Comparison of ENCODE assay signal across 26 cellular contexts in the genomic region with DNA sequence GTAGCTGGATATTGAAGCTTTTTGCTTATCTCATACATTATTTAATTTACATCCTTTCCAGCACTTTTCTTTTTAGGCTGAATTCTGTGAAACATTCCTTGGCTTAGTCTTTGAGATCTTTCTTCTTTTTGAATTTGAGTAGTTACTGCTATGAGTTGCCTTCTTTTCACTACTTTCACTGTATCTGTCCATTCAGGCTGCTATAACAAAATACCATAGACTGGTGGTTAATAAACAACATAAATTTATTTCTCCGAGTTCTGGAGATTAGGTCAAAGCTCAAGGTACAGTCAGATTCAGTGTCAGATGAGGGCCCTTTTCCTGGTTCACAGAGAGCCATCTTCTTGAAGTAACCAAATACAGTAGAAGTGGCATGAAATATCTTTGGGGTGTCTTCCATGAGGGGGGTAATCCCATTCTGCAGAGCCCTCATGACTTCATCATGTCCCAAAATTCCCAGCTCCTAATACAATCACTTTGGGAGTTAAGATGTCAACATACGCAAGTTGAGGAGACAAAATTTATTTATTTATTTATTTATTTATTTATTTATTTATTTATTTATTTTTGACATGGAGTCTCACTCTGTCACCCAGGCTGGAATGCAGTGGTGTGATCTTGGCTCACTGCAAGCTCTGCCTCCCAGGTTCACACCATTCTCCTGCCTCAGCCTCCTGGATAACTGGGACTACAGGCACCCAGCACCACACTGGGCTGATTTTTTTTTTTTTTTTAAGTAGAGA. TPM values are rescaled to one million over a fixed set of nuclear protein-coding genes. Genes with fewer than 3 reads are reported as not detected.
DNase-seq lines count a peak whose midpoint lies in the region; ATAC-seq, FAIRE-seq and TF ChIP-seq lines count a peak whose summit lies in the region.
"Had no signal": no experiment of that assay in that cellular context is flagged by ENCODE, and none has a peak within 500 bp of the region (broad histone marks: within the 10 kb centered on the region; RNA-seq: fewer than 3 reads in every experiment).

No MANE protein-coding gene starts in this region.

- FAIRE-seq in HepG2 (lab: Jason Lieb, UNC): no peak
- FAIRE-seq: GM12878, GM12892, GM18507 had no signal

- peaks cover 36% of the 10 kb centered on the region for H3K9me3 ChIP-seq in HepG2 (ENCODE audit: low read length)
- H3K9me3 ChIP-seq in right lobe of liver: peaks cover 0 to 29% (median 8%) of the 10 kb centered on the region in 4 donors
- H3K9me3 ChIP-seq in adipocyte (ENCODE audit: control insufficient read depth, low read length): peaks cover 58% of the 10 kb centered on the region
- peaks cover 0 to 19% of the 10 kb centered on the region in 2 donors for H3K9me3 ChIP-seq in ovary
- H3K9me3 ChIP-seq: BE2C had no signal

- H2AFZ ChIP-seq in HepG2 (ENCODE audit: low read length): no peak overlapping the region

- ATAC-seq in HepG2 (no peak), right lobe of liver (no peak), GM21367 (IDR thresholded peaks at IDR 0.05; ENCODE audit: unreplicated experiment) (no peak)
- ATAC-seq: GM12878 had no signal

- H3K27ac Mint-ChIP-seq in endothelial cell (ENCODE audit: unreplicated experiment): no peak overlapping the region
- H3K27ac Mint-ChIP-seq: CD14-positive monocyte; CD4-positive, alpha-beta memory T cell; CD8-positive, alpha-beta memory T cell had no signal

- POLR2A ChIA-PET in HepG2 (lab: Yijun Ruan, JAX): no interaction called here

- TF ChIP-seq POLR2A in HepG2 (IDR thresholded peaks at IDR 0.05; ENCODE audit: insufficient read depth in 1 of 2, low read depth in 2 of 2, low read length in 2 of 2): no peak
- TF ChIP-seq POLR2A in right lobe of liver (IDR thresholded peaks at IDR 0.05): no peak
- TF ChIP-seq POLR2A in ovary (IDR thresholded peaks at IDR 0.05): no peak

- H3K79me2 ChIP-seq in HepG2 (ENCODE audit: insufficient read depth, low read length): no peaks in the 10 kb centered on the region

- H3K36me3 ChIP-seq in HepG2 (replicated peaks in 1 of 2; ENCODE audit: control insufficient read depth in 1 of 2, insufficient read depth in 2 of 2, low read length in 2 of 2) (peaks cover 0 to 4% of the 10 kb centered on the region in 2 experiments; a peak in 2 of 5 replicates), right lobe of liver (no peaks in the 10 kb centered on the region), adipocyte (ENCODE audit: control insufficient read depth, insufficient read depth, low read length, severe bottlenecking) (peaks cover 18% of the 10 kb centered on the region), ovary (no peaks in the 10 kb centered on the region)
- H3K36me3 ChIP-seq: BE2C had no signal

- H3K4me3 Mint-ChIP-seq in endothelial cell (ENCODE audit: unreplicated experiment): peak overlapping the region; percentile 38
- H3K4me3 Mint-ChIP-seq: CD14-positive monocyte; CD4-positive, alpha-beta memory T cell; CD4-positive, CD25-positive, alpha-beta regulatory T cell; CD8-positive, alpha-beta memory T cell had no signal

- H3K4me2 ChIP-seq in HepG2 (ENCODE audit: low read depth, low read length): no peak overlapping the region
- H3K4me2 ChIP-seq: BLaER1 had no signal

- no TSS peak for BruUV-seq in HepG2 (replicated peaks; lab: Mats Ljungman, UMichigan)

- CTCF ChIA-PET in HepG2 (lab: Yijun Ruan, JAX; ENCODE audit: low intra/inter-chr PET ratio, low total read pairs): no interaction called here

- H4K20me1 ChIP-seq in HepG2 (ENCODE audit: insufficient read depth, low read length): no peaks in the 10 kb centered on the region
- H4K20me1 ChIP-seq: BLaER1 had no signal

- intact Hi-C loops in HepG2 (cut with micrococcal nuclease; ENCODE audit: unreplicated experiment): no loop called here
- intact Hi-C loops in right lobe of liver (cut with DNase I): no loop called here
- intact Hi-C loops in ovary (cut with DNase I): no loop called here

- WGBS in HepG2 (ENCODE audit: low lambda C conversion rate): 67% methylated on average over 2 of the region's 2 CpGs
- 67% methylated on average over 1 of the region's 2 CpGs for WGBS in right lobe of liver (ENCODE audit: insufficient coverage, low coverage, low lambda C conversion rate, missing lambda C conversion rate)
- 90 to 96% (median 96%) methylated on average over 2 of the region's 2 CpGs for WGBS in ovary, 3 donors

- H3K36me3 Mint-ChIP-seq in endothelial cell (ENCODE audit: low read depth, unreplicated experiment): peaks cover 35% of the 10 kb centered on the region

- no peak overlapping the region for H3K9ac ChIP-seq in HepG2 (ENCODE audit: insufficient read depth, low read depth, low read length)
- no peak overlapping the region for H3K9ac ChIP-seq in adipocyte (ENCODE audit: low read length)
- H3K9ac ChIP-seq: BLaER1 had no signal

- in situ Hi-C loops in HepG2 (cut with HindIII; ENCODE audit: extremely low pct_ligation_motif_present, low pct_unique_long_range_greater_than_20kb): no loop called here

- H3K4me1 ChIP-seq in HepG2 (ENCODE audit: insufficient read depth, low read length) (no peaks in the 10 kb centered on the region), right lobe of liver (no peaks in the 10 kb centered on the region), adipocyte (ENCODE audit: control insufficient read depth, insufficient read depth, low read length) (no peaks in the 10 kb centered on the region), ovary (ENCODE audit: insufficient read depth) (no peaks in the 10 kb centered on the region)
- H3K4me1 ChIP-seq: BE2C, BLaER1 had no signal

- H3K27me3 ChIP-seq in HepG2 (ENCODE audit: control insufficient read depth in 1 of 2, insufficient read depth in 2 of 2, low read length in 2 of 2) (no peaks in the 10 kb centered on the region), right lobe of liver (no peaks in the 10 kb centered on the region), adipocyte (replicated peaks; ENCODE audit: control insufficient read depth, insufficient read depth, low read length) (no peaks in the 10 kb centered on the region), ovary (no peaks in the 10 kb centered on the region)
- H3K27me3 ChIP-seq: BE2C, BLaER1 had no signal

- TF ChIP-seq CTCF in HepG2 (CRISPR knock-in tag; IDR thresholded peaks at IDR 0.05) (no peak), right lobe of liver (IDR thresholded peaks at IDR 0.05) (no peak), endothelial cell (IDR thresholded peaks at IDR 0.05; ENCODE audit: unreplicated experiment) (no peak), ovary (IDR thresholded peaks at IDR 0.05) (no peak)

- TF ChIP-seq EP300 in HepG2 (IDR thresholded peaks at IDR 0.05; ENCODE audit: low read depth in 2 of 2, low read length in 2 of 2) (no peak), HepG2 (CRISPR knock-in tag; IDR thresholded peaks at IDR 0.05; ENCODE audit: borderline replicate concordance) (no peak), ovary (IDR thresholded peaks at IDR 0.05) (no peak)

- no peak overlapping the region for H3K4me3 ChIP-seq in HepG2 (replicated peaks in 1 of 3; ENCODE audit: insufficient read depth in 1 of 3, low read depth in 2 of 3, low read length in 3 of 3)
- H3K4me3 ChIP-seq in right lobe of liver: no peak overlapping the region
- H3K4me3 ChIP-seq in adipocyte (ENCODE audit: low read length): peak overlapping the region; percentile 27
- no peak overlapping the region for H3K4me3 ChIP-seq in ovary
- H3K4me3 ChIP-seq: BLaER1, GM12878 had no signal

- no peak for TF ChIP-seq RAD21 in HepG2 (CRISPR knock-in tag; IDR thresholded peaks at IDR 0.05)

- H3K9me3 Mint-ChIP-seq in endothelial cell (ENCODE audit: unreplicated experiment): peaks cover 22% of the 10 kb centered on the region

- no peaks in the 10 kb centered on the region for H3K4me1 Mint-ChIP-seq in endothelial cell (ENCODE audit: unreplicated experiment)
- H3K4me1 Mint-ChIP-seq: CD14-positive monocyte; CD4-positive, alpha-beta memory T cell; CD4-positive, CD25-positive, alpha-beta regulatory T cell; CD8-positive, alpha-beta memory T cell had no signal

- no peaks in the 10 kb centered on the region for H3K27me3 Mint-ChIP-seq in endothelial cell (ENCODE audit: unreplicated experiment)
- H3K27me3 Mint-ChIP-seq: CD4-positive, alpha-beta memory T cell; CD8-positive, alpha-beta memory T cell had no signal

- H3K27ac ChIP-seq in HepG2 (ENCODE audit: extremely low read length, insufficient read depth, low read length) (no peak overlapping the region), right lobe of liver (no peak overlapping the region), ovary (no peak overlapping the region)
- H3K27ac ChIP-seq: 22Rv1, BLaER1 had no signal

- DNase-seq in HepG2 (ENCODE audit: low spot score) (no peak), right lobe of liver (no peak), adipocyte (ENCODE audit: low read depth) (no peak), endothelial cell (ENCODE audit: low spot score) (no peak), ovary (no peak)
- DNase-seq: ACHN; BE2C; C1 segment of cervical spinal cord; CD4-positive, alpha-beta memory T cell; CD4-positive, CD25-positive, alpha-beta regulatory T cell; CD8-positive, alpha-beta memory T cell; COR-L47; DMS 273 treated with DMSO at 0.1 percent for 48 hours; DMS153; DMS53; DMS79; DND-41; EL; GDM1 had no signal

RNA-seq across cellular contexts. Expression of gene ZNF846, which starts 15.7 kb away (rescaled TPM):
- total RNA-seq in HepG2 (2016; rRNA removed; fragmentation: Illumina TruSeq; extraction: Trizol) (3.7 and 5.4 TPM in 2 replicates), right lobe of liver (1 to 10 TPM; 2.8 to 4.6 (median 4.0) TPM), endothelial cell (ENCODE audit: unreplicated experiment) (17.6 TPM), ovary (10 to 100 TPM; 12.6 to 31.0 (median 21.0) TPM)
- 1.6 and 2.6 TPM in 2 replicates for total RNA-seq in HepG2 (2016; cell fraction: cytosol; rRNA removed; fragmentation: Illumina TruSeq; extraction: Trizol; ENCODE audit: low read depth)
- 4.3 and 4.7 TPM in 2 replicates for total RNA-seq in HepG2 (2016; cell fraction: insoluble cytoplasmic fraction; rRNA removed; fragmentation: Illumina TruSeq; extraction: Trizol)
- total RNA-seq in HepG2 (2016; cell fraction: membrane; rRNA removed; fragmentation: Illumina TruSeq; extraction: Trizol): 2.1 and 3.0 TPM in 2 replicates
- total RNA-seq in HepG2 (2016; cell fraction: nucleus; rRNA removed; fragmentation: Illumina TruSeq; extraction: Trizol): 8.0 and 9.0 TPM in 2 replicates
- polyA plus RNA-seq in HepG2 (2011; rRNA removed) (4.7 and 4.8 TPM in 2 replicates), ovary (10 to 100 TPM; 10.6 to 20.3 TPM)
- 1.6 and 2.3 TPM in 2 replicates for polyA plus RNA-seq in HepG2 (2011; cell fraction: cytosol; rRNA removed)
- polyA plus RNA-seq in HepG2 (2011; cell fraction: nucleus; rRNA removed): 5.1 and 8.8 TPM in 2 replicates
- 3.5 and 3.9 TPM in 2 replicates for polyA plus RNA-seq in HepG2 (2012)
- 1.2 and 1.7 TPM in 2 replicates for polyA plus RNA-seq in HepG2 (2016; cell fraction: cytosol; fragmentation: Illumina TruSeq; extraction: Trizol; ENCODE audit: low read depth)
- 2.1 and 2.2 TPM in 2 replicates for polyA plus RNA-seq in HepG2 (2016; cell fraction: insoluble cytoplasmic fraction; fragmentation: Illumina TruSeq; extraction: Trizol; ENCODE audit: low read depth)
- 1.3 and 1.4 TPM in 2 replicates for polyA plus RNA-seq in HepG2 (2016; cell fraction: membrane; fragmentation: Illumina TruSeq; extraction: Trizol; ENCODE audit: low read depth)
- polyA plus RNA-seq in HepG2 (2016; cell fraction: nucleus; fragmentation: Illumina TruSeq; extraction: Trizol; ENCODE audit: insufficient read depth, low read depth): 13.0 and 15.2 TPM in 2 replicates
- 3.4 TPM in 1 of 2 replicates, not detected in the other for polyA minus RNA-seq in HepG2 (2011; rRNA and poly(A)+ RNA removed; ENCODE audit: low replicate concordance)
- 0.79 and 0.97 TPM in 2 replicates for polyA minus RNA-seq in HepG2 (2011; cell fraction: cytosol; rRNA and poly(A)+ RNA removed)
- polyA minus RNA-seq in HepG2 (2011; cell fraction: nucleus; rRNA and poly(A)+ RNA removed): 19.5 and 21.5 TPM in 2 replicates
